ENCODE assay signal across 1 cellular context in the genomic region with DNA sequence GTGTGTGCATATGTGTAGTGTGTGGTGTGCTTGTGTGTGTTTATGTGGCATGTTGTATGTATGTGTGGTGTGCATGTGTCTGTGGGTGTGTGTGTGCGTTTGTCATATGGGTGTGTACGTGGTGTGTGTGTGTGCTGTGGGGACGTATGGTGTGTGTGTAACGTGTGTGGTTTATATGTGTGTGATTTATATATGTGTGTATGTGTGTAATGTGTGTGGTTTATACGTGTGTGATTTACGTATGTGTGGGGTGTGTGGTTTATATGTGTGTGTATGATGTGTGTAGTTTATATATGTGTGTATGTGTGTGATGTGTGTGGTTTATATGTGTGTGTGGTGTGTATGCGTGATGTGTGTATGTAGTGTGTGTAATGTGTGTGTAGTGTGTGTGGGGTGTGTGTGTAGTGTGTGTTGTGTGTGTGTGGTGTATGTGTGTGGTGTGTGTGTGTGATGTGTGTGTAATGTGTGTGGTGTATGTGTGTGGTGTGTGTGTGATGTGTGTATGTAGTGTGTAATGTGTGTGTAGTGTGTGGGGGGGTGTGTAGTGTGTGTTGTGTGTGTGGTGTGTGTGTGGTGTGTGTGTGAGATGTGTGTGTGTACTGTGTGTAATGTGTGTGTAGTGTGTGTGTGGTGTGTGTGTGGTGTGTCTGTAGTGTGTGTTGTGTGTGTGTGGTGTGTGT.
TF ChIP-seq lines count a peak whose summit lies in the region.

No MANE protein-coding gene starts in this region.

TF ChIP-seq in IMR-90, 13 proteins besides CTCF, POLR2A, EP300 and RAD21 (continued from another document):
- TF ChIP-seq, protein P1, sequence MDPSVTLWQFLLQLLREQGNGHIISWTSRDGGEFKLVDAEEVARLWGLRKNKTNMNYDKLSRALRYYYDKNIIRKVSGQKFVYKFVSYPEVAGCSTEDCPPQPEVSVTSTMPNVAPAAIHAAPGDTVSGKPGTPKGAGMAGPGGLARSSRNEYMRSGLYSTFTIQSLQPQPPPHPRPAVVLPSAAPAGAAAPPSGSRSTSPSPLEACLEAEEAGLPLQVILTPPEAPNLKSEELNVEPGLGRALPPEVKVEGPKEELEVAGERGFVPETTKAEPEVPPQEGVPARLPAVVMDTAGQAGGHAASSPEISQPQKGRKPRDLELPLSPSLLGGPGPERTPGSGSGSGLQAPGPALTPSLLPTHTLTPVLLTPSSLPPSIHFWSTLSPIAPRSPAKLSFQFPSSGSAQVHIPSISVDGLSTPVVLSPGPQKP (IDR thresholded peaks at IDR 0.05; ENCODE audit: borderline replicate concordance, low read depth, low read length), result no peak
- TF ChIP-seq SMC3 (IDR thresholded peaks at IDR 0.05; ENCODE audit: low read depth, low read length) (no peak), CHD1 (IDR thresholded peaks at IDR 0.05; ENCODE audit: low read depth, low read length) (no peak), FOS (IDR thresholded peaks at IDR 0.05; ENCODE audit: low read depth, low read length) (no peak), MAFK (IDR thresholded peaks at IDR 0.05; ENCODE audit: low read depth, low read length) (no peak), CEBPB (IDR thresholded peaks at IDR 0.05; ENCODE audit: low read depth, low read length) (no peak), BHLHE40 (IDR thresholded peaks at IDR 0.05; ENCODE audit: low read depth, low read length) (no peak), MAZ (IDR thresholded peaks at IDR 0.05; ENCODE audit: borderline replicate concordance, low read depth, low read length) (no peak), RFX5 (IDR thresholded peaks at IDR 0.05; ENCODE audit: low read depth, low read length) (no peak), MXI1 (IDR thresholded peaks at IDR 0.05; ENCODE audit: borderline replicate concordance, low read depth, low read length) (no peak)
- TF ChIP-seq, protein P2, sequence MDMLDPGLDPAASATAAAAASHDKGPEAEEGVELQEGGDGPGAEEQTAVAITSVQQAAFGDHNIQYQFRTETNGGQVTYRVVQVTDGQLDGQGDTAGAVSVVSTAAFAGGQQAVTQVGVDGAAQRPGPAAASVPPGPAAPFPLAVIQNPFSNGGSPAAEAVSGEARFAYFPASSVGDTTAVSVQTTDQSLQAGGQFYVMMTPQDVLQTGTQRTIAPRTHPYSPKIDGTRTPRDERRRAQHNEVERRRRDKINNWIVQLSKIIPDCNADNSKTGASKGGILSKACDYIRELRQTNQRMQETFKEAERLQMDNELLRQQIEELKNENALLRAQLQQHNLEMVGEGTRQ (IDR thresholded peaks at IDR 0.05; ENCODE audit: low read depth, low read length), result no peak
